In the genomic region with DNA sequence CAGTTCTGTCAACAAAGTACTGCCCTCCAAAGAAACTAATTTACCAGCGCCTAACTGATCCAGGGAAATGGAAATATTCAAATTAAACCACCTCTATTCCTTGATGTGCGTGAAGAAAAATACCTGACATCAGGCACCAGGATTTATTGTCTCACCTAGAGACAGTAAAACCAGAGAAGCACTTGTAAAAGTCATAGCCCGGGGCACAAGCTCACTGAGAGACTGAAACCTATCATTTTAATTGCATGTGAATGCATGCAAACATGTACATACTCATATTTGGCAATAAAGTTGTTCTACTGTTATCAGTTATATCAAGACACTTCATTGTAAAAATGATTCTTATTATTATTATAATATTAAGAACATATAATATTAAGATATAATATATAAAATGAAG, we compare ENCODE assay signal across 14 cellular contexts.
DNase-seq lines count a peak whose midpoint lies in the region; ATAC-seq lines count a peak whose summit lies in the region.
"Had no signal": no experiment of that assay in that cellular context is flagged by ENCODE, and none has a peak within 500 bp of the region (broad histone marks: within the 10 kb centered on the region; RNA-seq: fewer than 3 reads in every experiment).

No MANE protein-coding gene starts in this region.

- no peaks in the 10 kb centered on the region for H3K27me3 ChIP-seq in mesendoderm (ENCODE audit: insufficient read depth, low read length, poor library complexity)
- H3K27me3 ChIP-seq in CD8-positive, alpha-beta memory T cell (ENCODE audit: insufficient read depth, low read length, poor library complexity, severe bottlenecking), result no peaks in the 10 kb centered on the region
- H3K27me3 ChIP-seq: hepatocyte had no signal

- peaks cover 5% of the 10 kb centered on the region for H3K9me3 Mint-ChIP-seq in activated CD4-positive, alpha-beta T cell treated with anti-CD3 and anti-CD28 coated beads for 36 hours (ENCODE audit: low read depth)
- H3K9me3 Mint-ChIP-seq in CD8-positive, alpha-beta memory T cell, result peaks cover 2 to 19% (median 12%) of the 10 kb centered on the region in 5 donors

- H3K9me3 ChIP-seq in CD8-positive, alpha-beta memory T cell (ENCODE audit: low read length), result no peaks in the 10 kb centered on the region

- no peaks in the 10 kb centered on the region for H3K79me1 ChIP-seq in mesendoderm (ENCODE audit: low read length)

- H3K79me2 ChIP-seq in mesendoderm (ENCODE audit: control insufficient read depth, insufficient read depth, low read length), result no peaks in the 10 kb centered on the region
- H3K79me2 ChIP-seq: hepatocyte had no signal

- CTCF ChIA-PET in activated CD4-positive, alpha-beta T cell treated with anti-CD3 and anti-CD28 coated beads for 36 hours (lab: Charles Lee), result no interaction called here
- CTCF ChIA-PET in CD8-positive, alpha-beta memory T cell (lab: Charles Lee), result no interaction called here

- no peak overlapping the region for H3K27ac Mint-ChIP-seq in activated CD4-positive, alpha-beta T cell treated with anti-CD3 and anti-CD28 coated beads for 36 hours
- H3K27ac Mint-ChIP-seq in CD8-positive, alpha-beta memory T cell, result no peak overlapping the region
- H3K27ac Mint-ChIP-seq: activated naive CD8-positive, alpha-beta T cell had no signal

- H3K56ac ChIP-seq in mesendoderm (ENCODE audit: low read length), result no peak overlapping the region

- H3K4me3 Mint-ChIP-seq in activated CD4-positive, alpha-beta T cell treated with anti-CD3 and anti-CD28 coated beads for 36 hours, result no peak overlapping the region
- H3K4me3 Mint-ChIP-seq in CD8-positive, alpha-beta memory T cell, result no peak overlapping the region
- H3K4me3 Mint-ChIP-seq: activated naive CD8-positive, alpha-beta T cell had no signal

- WGBS in mesendoderm (ENCODE audit: extremely low coverage, insufficient coverage, low lambda C conversion rate), result no CpG with 5 or more reads among the region's 3 CpGs

- no peak overlapping the region for H4K8ac ChIP-seq in mesendoderm (ENCODE audit: low read depth, low read length)

- H3K4me3 ChIP-seq in mesendoderm (ENCODE audit: low read length), result no peak overlapping the region
- no peak overlapping the region for H3K4me3 ChIP-seq in CD8-positive, alpha-beta memory T cell (ENCODE audit: low read length)
- H3K4me3 ChIP-seq: hepatocyte had no signal

- H3K36me3 Mint-ChIP-seq in activated CD4-positive, alpha-beta T cell treated with anti-CD3 and anti-CD28 coated beads for 36 hours (ENCODE audit: low read depth), result no peaks in the 10 kb centered on the region
- H3K36me3 Mint-ChIP-seq in CD8-positive, alpha-beta memory T cell, result no peaks in the 10 kb centered on the region
- H3K36me3 Mint-ChIP-seq: activated naive CD8-positive, alpha-beta T cell had no signal

- H2BK120ac ChIP-seq in mesendoderm (ENCODE audit: low read depth, low read length), result no peak overlapping the region

- no peaks in the 10 kb centered on the region for H3K27me3 Mint-ChIP-seq in activated CD4-positive, alpha-beta T cell treated with anti-CD3 and anti-CD28 coated beads for 36 hours
- no peaks in the 10 kb centered on the region for H3K27me3 Mint-ChIP-seq in CD8-positive, alpha-beta memory T cell
- H3K27me3 Mint-ChIP-seq: activated naive CD8-positive, alpha-beta T cell had no signal

- no peak for DNase-seq in activated CD4-positive, alpha-beta T cell treated with anti-CD3 and anti-CD28 coated beads for 36 hours
- DNase-seq in activated CD4-positive, alpha-beta T cell treated with anti-CD3 and anti-CD28 coated beads, Interleukin-2, amount 50 U/mL, for 4 hours, result no peak
- DNase-seq in Kasumi-1 (lab: John Stamatoyannopoulos, UW), result peak; percentile 38 to 46
- DNase-seq in NOMO-1 (lab: John Stamatoyannopoulos, UW; ENCODE audit: unreplicated experiment in 2 of 2), result peak; percentile 5 to 73
- DNase-seq in mesendoderm, result peak; percentile 8
- DNase-seq in CD8-positive, alpha-beta memory T cell, result no peak
- no peak for DNase-seq in amniotic stem cell (lab: John Stamatoyannopoulos, UW)
- DNase-seq: DMS 273 treated with DMSO at 0.1 percent for 48 hours, substantia nigra had no signal

- no peak overlapping the region for H4K5ac ChIP-seq in mesendoderm (ENCODE audit: low read length)

- no peaks in the 10 kb centered on the region for H3K36me3 ChIP-seq in mesendoderm (ENCODE audit: control insufficient read depth, insufficient read depth, low read length)
- no peaks in the 10 kb centered on the region for H3K36me3 ChIP-seq in CD8-positive, alpha-beta memory T cell (ENCODE audit: insufficient read depth, low read length)

- H2BK5ac ChIP-seq in mesendoderm (ENCODE audit: low read length), result no peak overlapping the region

- H3K9ac ChIP-seq in mesendoderm (ENCODE audit: low read length), result no peak overlapping the region
- H3K9ac ChIP-seq: KMS-11 had no signal

- H3K18ac ChIP-seq in mesendoderm (ENCODE audit: low read length), result no peak overlapping the region

- no peak overlapping the region for H3K4me2 ChIP-seq in mesendoderm (ENCODE audit: low read length)
- H3K4me2 ChIP-seq: hepatocyte, KMS-11 had no signal

- no peak overlapping the region for H3K4ac ChIP-seq in mesendoderm (ENCODE audit: low read depth, low read length)

- no peak overlapping the region for H3K23ac ChIP-seq in mesendoderm (ENCODE audit: low read length)

- H2BK15ac ChIP-seq in mesendoderm (replicated peaks; ENCODE audit: low read depth), result no peak overlapping the region

- intact Hi-C loops in activated CD4-positive, alpha-beta T cell treated with anti-CD3 and anti-CD28 coated beads for 36 hours (cut with DNase I, micrococcal nuclease), result no loop called here

- POLR2A ChIA-PET in activated CD4-positive, alpha-beta T cell treated with anti-CD3 and anti-CD28 coated beads for 36 hours (lab: Charles Lee), result no interaction called here
- POLR2A ChIA-PET in CD8-positive, alpha-beta memory T cell (lab: Charles Lee), result no interaction called here

- H3K4me1 Mint-ChIP-seq in activated CD4-positive, alpha-beta T cell treated with anti-CD3 and anti-CD28 coated beads for 36 hours, result no peaks in the 10 kb centered on the region
- H3K4me1 Mint-ChIP-seq in CD8-positive, alpha-beta memory T cell, result no peaks in the 10 kb centered on the region

- no peaks in the 10 kb centered on the region for H3K4me1 ChIP-seq in mesendoderm (ENCODE audit: control insufficient read depth, low read depth, low read length)
- no peaks in the 10 kb centered on the region for H3K4me1 ChIP-seq in CD8-positive, alpha-beta memory T cell (ENCODE audit: insufficient read depth, low read length)

- peak; percentile 28 for ATAC-seq in activated CD4-positive, alpha-beta T cell treated with anti-CD3 and anti-CD28 coated beads for 36 hours
- no peak for ATAC-seq in GM21447 (IDR thresholded peaks at IDR 0.05; ENCODE audit: unreplicated experiment)
- ATAC-seq: Panc1 had no signal

- H2AK5ac ChIP-seq in mesendoderm (ENCODE audit: low read length), result no peak overlapping the region

- no peak overlapping the region for H3K27ac ChIP-seq in mesendoderm (ENCODE audit: low read depth, low read length)
- H3K27ac ChIP-seq in CD8-positive, alpha-beta memory T cell (ENCODE audit: low read depth, low read length), result no peak overlapping the region
- H3K27ac ChIP-seq: hepatocyte, KMS-11 had no signal

Comparison
In these comparisons a context has a peak if more than half of its experiments do, and no peak if none do; other contexts are left out.
1. DNase-seq: peak in Kasumi-1 (2 of 2), NOMO-1 (2 of 2) and mesendoderm (single experiment); none in activated CD4-positive, alpha-beta T cell treated with anti-CD3 and anti-CD28 coated beads for 36 hours (single experiment), activated CD4-positive, alpha-beta T cell treated with anti-CD3 and anti-CD28 coated beads, Interleukin-2, amount 50 U/mL, for 4 hours (0 of 2), CD8-positive, alpha-beta memory T cell (0 of 5) and amniotic stem cell (single experiment).